14 cellular contexts compared by ENCODE assay signal in the genomic region with DNA sequence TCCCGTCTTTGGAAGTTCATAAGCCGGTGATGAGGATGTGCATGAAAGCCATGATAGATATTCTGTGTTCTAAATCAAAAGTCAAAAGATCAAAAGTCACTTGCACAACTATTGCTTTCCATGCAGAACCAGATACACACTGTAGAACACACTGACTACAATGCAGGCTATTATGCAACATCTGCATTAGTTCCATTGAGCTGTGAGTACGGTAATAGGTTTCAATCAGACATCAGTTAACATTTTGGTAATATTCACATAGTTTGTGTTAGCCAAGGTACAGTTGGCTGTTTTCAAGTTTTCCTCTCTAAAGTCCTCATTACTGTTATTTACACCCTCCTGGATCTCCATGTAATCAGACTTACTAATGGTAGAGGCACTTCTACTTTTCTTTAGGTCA. TPM values are rescaled to one million over a fixed set of nuclear protein-coding genes. Genes with fewer than 3 reads are reported as not detected.
DNase-seq lines count a peak whose midpoint lies in the region; ATAC-seq and TF ChIP-seq lines count a peak whose summit lies in the region.
"Had no signal": no experiment of that assay in that cellular context is flagged by ENCODE, and none has a peak within 500 bp of the region (broad histone marks: within the 10 kb centered on the region; RNA-seq: fewer than 3 reads in every experiment).

No MANE protein-coding gene starts in this region.

- CTCF ChIA-PET in A673 (lab: Charles Lee) (no interaction called here), IMR-90 (lab: Yijun Ruan, JAX) (no interaction called here)

- no peak for TF ChIP-seq RAD21 in IMR-90 (IDR thresholded peaks at IDR 0.05; ENCODE audit: low read length)

- no peak for DNase-seq in A673 (ENCODE audit: low spot score)
- no peak for DNase-seq in IMR-90
- DNase-seq in gastrocnemius medialis: no peak
- DNase-seq: COR-L47, GM23248 had no signal

- peak overlapping the region; percentile 18 to 95 (median 63) for H3K4me3 Mint-ChIP-seq in brain
- H3K4me3 Mint-ChIP-seq: CD14-positive monocyte; CD8-positive, alpha-beta T cell had no signal

- no peaks in the 10 kb centered on the region for H3K9me3 Mint-ChIP-seq in brain
- H3K9me3 Mint-ChIP-seq: CD8-positive, alpha-beta T cell had no signal

- BruUV-seq in A673 (replicated peaks; lab: Mats Ljungman, UMichigan) (no TSS peak), IMR-90 (replicated peaks; lab: Mats Ljungman, UMichigan) (no TSS peak)

- in situ Hi-C loops in IMR-90 (cut with MboI; ENCODE audit: low sequenced_read_pairs) (no loop called here), gastrocnemius medialis (cut with MboI; ENCODE audit: low sequenced_read_pairs in 4 of 4) (no loop called here)

- no peak overlapping the region for H2AFZ ChIP-seq in IMR-90 (replicated peaks; ENCODE audit: low read length, poor library complexity)
- H2AFZ ChIP-seq: GM23248 had no signal

- H3K79me1 ChIP-seq in IMR-90 (ENCODE audit: low read depth in 1 of 2, low read length in 2 of 2): no peaks in the 10 kb centered on the region

- H2BK20ac ChIP-seq in IMR-90 (ENCODE audit: low read depth, low read length): no peak overlapping the region

- no peak overlapping the region for H2AK5ac ChIP-seq in IMR-90 (ENCODE audit: low read depth, low read length)

- H3K14ac ChIP-seq in IMR-90 (replicated peaks; ENCODE audit: low read depth, low read length): no peak overlapping the region

- peaks cover 57% of the 10 kb centered on the region for H3K36me3 ChIP-seq in A673 (ENCODE audit: insufficient read depth, low read length, poor library complexity, severe bottlenecking)
- H3K36me3 ChIP-seq in IMR-90 (ENCODE audit: control insufficient read depth, insufficient read depth, low read length): no peaks in the 10 kb centered on the region
- H3K36me3 ChIP-seq in gastrocnemius medialis: no peaks in the 10 kb centered on the region

- H4K5ac ChIP-seq in IMR-90 (ENCODE audit: low read depth, low read length): no peak overlapping the region

- no peaks in the 10 kb centered on the region for H3K9me3 ChIP-seq in A673 (ENCODE audit: low read depth, low read length, poor library complexity, severe bottlenecking)
- no peaks in the 10 kb centered on the region for H3K9me3 ChIP-seq in IMR-90 (ENCODE audit: control insufficient read depth, insufficient read depth, low read length)
- H3K9me3 ChIP-seq in gastrocnemius medialis: no peaks in the 10 kb centered on the region

- H3K4ac ChIP-seq in IMR-90 (ENCODE audit: low read depth, low read length): no peak overlapping the region

- ATAC-seq in IMR-90 (ENCODE audit: low read depth): no peak
- ATAC-seq in GM18858 (IDR thresholded peaks at IDR 0.05; ENCODE audit: unreplicated experiment): no peak
- ATAC-seq in gastrocnemius medialis: no peak
- ATAC-seq in GM21390 (IDR thresholded peaks at IDR 0.05; ENCODE audit: unreplicated experiment): no peak
- ATAC-seq: CD8-positive, alpha-beta T cell; HCT116 had no signal

- H2BK5ac ChIP-seq in IMR-90 (ENCODE audit: low read depth, low read length, poor library complexity, severe bottlenecking): no peak overlapping the region

- H3K23ac ChIP-seq in IMR-90 (ENCODE audit: low read depth, low read length): no peak overlapping the region

- peaks cover 20% of the 10 kb centered on the region for H3K27me3 Mint-ChIP-seq in brain

- no peaks in the 10 kb centered on the region for H3K9me1 ChIP-seq in IMR-90 (ENCODE audit: insufficient read depth, low read length)

- no peak overlapping the region for H4K91ac ChIP-seq in IMR-90 (ENCODE audit: insufficient read depth, low read depth, low read length)

- peaks cover 62% of the 10 kb centered on the region for H3K4me1 Mint-ChIP-seq in brain

- no peak overlapping the region for H4K8ac ChIP-seq in IMR-90 (ENCODE audit: low read depth in 2 of 2, low read length in 2 of 2)

- H2BK15ac ChIP-seq in IMR-90 (ENCODE audit: low read depth, low read length): no peak overlapping the region

- TF ChIP-seq CTCF in A673 (conservative IDR thresholded peaks at IDR 0.05; ENCODE audit: low read depth, low read length) (no peak), IMR-90 (conservative IDR thresholded peaks at IDR 0.05; ENCODE audit: low read depth, low read length) (no peak), brain (conservative IDR thresholded peaks at IDR 0.05) (no peak), gastrocnemius medialis (IDR thresholded peaks at IDR 0.05 in 4 of 5, conservative IDR thresholded peaks at IDR 0.05 in 1 of 5) (no peak)

- H3K36me3 Mint-ChIP-seq in brain: peaks cover 29% of the 10 kb centered on the region
- H3K36me3 Mint-ChIP-seq: CD8-positive, alpha-beta T cell had no signal

- no peak overlapping the region for H2BK120ac ChIP-seq in IMR-90 (ENCODE audit: low read depth, low read length)

- H2AK9ac ChIP-seq in IMR-90 (replicated peaks; ENCODE audit: low read depth, low read length, poor library complexity): no peak overlapping the region

- H3K27me3 ChIP-seq in A673 (replicated peaks; ENCODE audit: insufficient read depth, low read depth, low read length, poor library complexity) (no peaks in the 10 kb centered on the region), IMR-90 (ENCODE audit: control insufficient read depth, insufficient read depth, low read length) (peaks cover 46% of the 10 kb centered on the region), layer of hippocampus (ENCODE audit: control insufficient read depth, insufficient read depth, low read length) (no peaks in the 10 kb centered on the region), gastrocnemius medialis (peaks cover 7 to 29% (median 21%) of the 10 kb centered on the region in 3 donors)

- peak overlapping the region in 1 of 5 experiments; percentile 96 for H3K27ac Mint-ChIP-seq in brain
- H3K27ac Mint-ChIP-seq: CD14-positive monocyte; CD8-positive, alpha-beta T cell had no signal

- H3K4me1 ChIP-seq in A673 (ENCODE audit: insufficient read depth, low read length, poor library complexity, severe bottlenecking) (peaks cover 38% of the 10 kb centered on the region), IMR-90 (ENCODE audit: control insufficient read depth, insufficient read depth, low read length) (no peaks in the 10 kb centered on the region; the same call in 1 of the 2 replicates), gastrocnemius medialis (peaks cover 6 to 13% of the 10 kb centered on the region in 2 donors)

- H3K9ac ChIP-seq in IMR-90 (ENCODE audit: low read depth, low read length): no peak overlapping the region
- H3K9ac ChIP-seq: GM23248 had no signal

- H3K4me2 ChIP-seq in IMR-90 (ENCODE audit: low read depth, low read length): no peak overlapping the region

- intact Hi-C loops in A673 (cut with micrococcal nuclease; ENCODE audit: unreplicated experiment) (no loop called here), IMR-90 (cut with micrococcal nuclease) (no loop called here), gastrocnemius medialis (cut with DNase I; ENCODE audit: low total_unique reads) (no loop called here)

- no peak overlapping the region for H3K56ac ChIP-seq in IMR-90 (ENCODE audit: extremely low read depth, insufficient read depth, low read length)

- TF ChIP-seq POLR2A in IMR-90 (IDR thresholded peaks at IDR 0.05; ENCODE audit: low read depth, low read length) (no peak), gastrocnemius medialis (IDR thresholded peaks at IDR 0.05) (no peak)

- POLR2A ChIA-PET in A673 (lab: Charles Lee; ENCODE audit: low non-redundant PET): no interaction called here
- POLR2A ChIA-PET in IMR-90 (lab: Charles Lee; ENCODE audit: unreplicated experiment): no interaction called here

- no CpG with 5 or more reads among the region's 3 CpGs for WGBS in IMR-90 (ENCODE audit: extremely low coverage in 2 of 2, insufficient read length in 1 of 2), 2 experiments

- H3K27ac ChIP-seq in A673 (ENCODE audit: low read depth, low read length, poor library complexity, severe bottlenecking) (no peak overlapping the region), IMR-90 (ENCODE audit: insufficient read depth, low read length) (no peak overlapping the region), layer of hippocampus (ENCODE audit: low read depth, low read length) (peak overlapping the region; percentile 22), gastrocnemius medialis (no peak overlapping the region)
- H3K27ac ChIP-seq: GM23248 had no signal

- H3K4me3 ChIP-seq in A673 (ENCODE audit: low read depth, low read length, poor library complexity, severe bottlenecking) (peak overlapping the region; percentile 80), IMR-90 (ENCODE audit: insufficient read depth, low read depth, low read length) (no peak overlapping the region), gastrocnemius medialis (no peak overlapping the region)
- H3K4me3 ChIP-seq: GM23248 had no signal

- no peak overlapping the region for H3K18ac ChIP-seq in IMR-90 (ENCODE audit: low read depth, low read length)

- dilution Hi-C loops in IMR-90 (cut with HindIII; ENCODE audit: low sequenced_read_pairs, unreplicated experiment): no loop called here

- H4K20me1 ChIP-seq in IMR-90 (ENCODE audit: insufficient read depth, low read length): no peaks in the 10 kb centered on the region; the same call in 1 of the 2 replicates

TF ChIP-seq in IMR-90, 13 proteins besides CTCF, POLR2A, EP300 and RAD21:
- TF ChIP-seq BHLHE40 (IDR thresholded peaks at IDR 0.05; ENCODE audit: low read depth, low read length): no peak
- TF ChIP-seq CHD1 (IDR thresholded peaks at IDR 0.05; ENCODE audit: low read depth, low read length): no peak
- TF ChIP-seq NFE2L2 (IDR thresholded peaks at IDR 0.05; ENCODE audit: low read depth, low read length): no peak
- peak; percentile 26; the same call in 1 of the 2 replicates for TF ChIP-seq CEBPB (IDR thresholded peaks at IDR 0.05; ENCODE audit: low read depth, low read length)

RNA-seq across cellular contexts. Expression of gene KCNA2, which starts 3.1 kb away (rescaled TPM):
- total RNA-seq in A673 (2021): 34.2 and 46.6 TPM in 2 replicates
- under 0.01 TPM in 1 of 2 replicates, not detected in the other for total RNA-seq in IMR-90 (2012; rRNA removed)
- polyA plus RNA-seq in IMR-90 (2012; rRNA removed): not detected in 2 replicates
- 0.01 and 0.13 TPM in 2 replicates for polyA plus RNA-seq in IMR-90 (2012; cell fraction: cytosol; rRNA removed)
- under 0.01 TPM in 1 of 2 replicates, not detected in the other for polyA plus RNA-seq in IMR-90 (2012; cell fraction: nucleus; rRNA removed; ENCODE audit: low replicate concordance)
- polyA plus RNA-seq in brain (ENCODE audit: insufficient read depth, low read depth, low replicate concordance): 4.9 TPM
- total RNA-seq in gastrocnemius medialis: 1 to 10 TPM in 2 of 4 donors, under 1 TPM in 2; 0.31 to 2.9 (median 1.0) TPM
- total RNA-seq: GM23248 had no signal
- polyA plus RNA-seq: AG04450, BJ, CD14-positive monocyte, GM23248 had no signal
